13 cellular contexts compared by ENCODE assay signal in the genomic region with DNA sequence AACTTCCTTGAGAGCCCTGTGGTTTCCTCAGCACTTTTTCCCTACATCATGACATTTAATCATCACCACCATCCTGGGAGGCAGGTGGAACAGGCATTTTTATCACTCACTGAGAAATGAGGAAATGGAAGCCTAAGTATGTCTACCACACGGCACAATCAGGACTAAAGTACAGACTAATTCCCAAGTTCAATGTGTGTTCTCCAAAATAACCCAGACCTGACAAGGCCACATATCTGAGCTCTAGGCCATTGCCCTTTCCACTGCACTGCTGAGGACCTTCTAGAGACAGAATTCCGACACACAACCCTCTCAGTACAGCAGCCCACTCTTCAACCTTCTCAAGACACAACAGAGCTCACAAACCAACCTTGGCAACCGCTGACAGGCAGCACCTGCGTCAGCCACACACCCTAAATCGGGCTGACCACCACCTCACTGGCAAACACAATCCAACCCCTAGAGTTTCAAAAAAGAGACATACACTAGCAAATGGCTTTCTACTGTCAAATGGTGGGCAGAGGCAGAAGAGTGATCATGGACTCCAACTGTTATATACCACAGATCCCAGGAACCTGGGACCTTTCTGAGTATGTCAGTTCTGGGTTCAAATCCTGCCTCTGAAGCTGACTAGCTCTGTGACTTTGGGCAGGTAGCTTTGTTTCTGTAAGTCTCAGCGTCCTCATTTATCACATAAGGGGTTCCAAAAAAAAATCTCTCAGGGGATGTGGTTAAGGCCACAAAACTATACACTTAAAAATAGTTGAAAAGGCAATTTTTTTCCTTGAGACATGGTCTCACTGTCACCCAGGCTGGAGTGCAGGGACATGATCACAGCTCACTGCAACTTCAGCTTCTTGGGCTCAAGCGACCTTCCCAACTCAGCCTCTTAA. TPM values are rescaled to one million over a fixed set of nuclear protein-coding genes. Genes with fewer than 3 reads are reported as not detected.
DNase-seq lines count a peak whose midpoint lies in the region; ATAC-seq and TF ChIP-seq lines count a peak whose summit lies in the region.
"Had no signal": no experiment of that assay in that cellular context is flagged by ENCODE, and none has a peak within 500 bp of the region (broad histone marks: within the 10 kb centered on the region; RNA-seq: fewer than 3 reads in every experiment).

No MANE protein-coding gene starts in this region.

- H4K5ac ChIP-seq in H9 (ENCODE audit: insufficient read length, low read depth, low read length): no peak overlapping the region

- no peak overlapping the region for H2BK20ac ChIP-seq in H9 (ENCODE audit: low read depth, low read length, poor library complexity, severe bottlenecking)

- no peak overlapping the region for H3K4me2 ChIP-seq in H9 (ENCODE audit: insufficient read depth, insufficient read length, low read length)
- H3K4me2 ChIP-seq: SK-N-SH had no signal

- peaks cover 91% of the 10 kb centered on the region for H3K4me1 Mint-ChIP-seq in activated CD4-positive, alpha-beta memory T cell treated with anti-CD3 and anti-CD28 coated beads, Interleukin-2, amount 10 ng/mL, durations not matched to agents 7 days and 5 days
- peaks cover 76% of the 10 kb centered on the region for H3K4me1 Mint-ChIP-seq in activated CD4-positive, alpha-beta memory T cell treated with anti-CD3 and anti-CD28 coated beads for 36 hours (ENCODE audit: low read depth)
- H3K4me1 Mint-ChIP-seq in activated B cell treated with CpG ODN at 0.5 μM for 24 hours (peaks cover 52% of the 10 kb centered on the region), H9 (peaks cover 57 to 65% of the 10 kb centered on the region in 2 experiments)
- H3K4me1 Mint-ChIP-seq in stimulated activated effector memory CD8-positive, alpha-beta T cell treated with anti-CD3 and anti-CD28 coated beads, Interleukin-12 subunit alpha, Interleukin-12 subunit beta, amount 100 ng/mL, for 72 hours: peaks cover 74% of the 10 kb centered on the region

- no peak overlapping the region for H3T11ph ChIP-seq in H9 (ENCODE audit: low read length)

- H3K36me3 ChIP-seq in tibial artery: peaks cover 0 to 3% (median 0%) of the 10 kb centered on the region in 3 donors

- H3K4me1 ChIP-seq in H9 (ENCODE audit: insufficient read depth, low read length) (peaks cover 17% of the 10 kb centered on the region), tibial artery (peaks cover 0 to 47% (median 34%) of the 10 kb centered on the region in 4 donors)

- no peak overlapping the region for H3K4ac ChIP-seq in H9 (ENCODE audit: low read depth, low read length)

- H3K27ac ChIP-seq in H9 (ENCODE audit: insufficient read length, low read depth, low read length): no peak overlapping the region
- H3K27ac ChIP-seq in tibial artery: no peak overlapping the region

- no peak overlapping the region for H3K18ac ChIP-seq in H9 (ENCODE audit: insufficient read length, low read depth, low read length)

- H3K14ac ChIP-seq in H9 (ENCODE audit: insufficient read depth, low read length): no peak overlapping the region

- H3K27me3 ChIP-seq in H9 (ENCODE audit: insufficient read depth, low read length): no peaks in the 10 kb centered on the region
- no peaks in the 10 kb centered on the region for H3K27me3 ChIP-seq in tibial artery

- no CpG with 5 or more reads among the region's 7 CpGs for WGBS in H9 (ENCODE audit: extremely low coverage, insufficient read length, low lambda C conversion rate)

- CTCF ChIA-PET in activated CD4-positive, alpha-beta memory T cell treated with anti-CD3 and anti-CD28 coated beads, Interleukin-2, amount 10 ng/mL, durations not matched to agents 7 days and 5 days (lab: Charles Lee): interaction anchor here (1.0 to 1.2 kb wide), 2 partner anchors 9 to 15 kb away, joined by 3 read pairs; no protein-coding TSS in a partner anchor
- CTCF ChIA-PET in activated CD4-positive, alpha-beta memory T cell treated with anti-CD3 and anti-CD28 coated beads for 36 hours (lab: Charles Lee): no interaction called here
- CTCF ChIA-PET in activated B cell treated with CpG ODN at 0.5 μM for 24 hours (lab: Charles Lee): interaction anchor here (0.6 to 1.7 kb wide), 3 partner anchors 10 to 15 kb away, joined by 3 to 5 read pairs (median 3); no protein-coding TSS in a partner anchor

- H3K27ac Mint-ChIP-seq in activated CD4-positive, alpha-beta memory T cell treated with anti-CD3 and anti-CD28 coated beads, Interleukin-2, amount 10 ng/mL, durations not matched to agents 7 days and 5 days: peak overlapping the region; percentile 80
- H3K27ac Mint-ChIP-seq in activated CD4-positive, alpha-beta memory T cell treated with anti-CD3 and anti-CD28 coated beads for 36 hours: no peak overlapping the region
- peak overlapping the region; percentile 57 for H3K27ac Mint-ChIP-seq in activated B cell treated with CpG ODN at 0.5 μM for 24 hours
- peak overlapping the region; percentile 85 for H3K27ac Mint-ChIP-seq in stimulated activated effector memory CD8-positive, alpha-beta T cell treated with anti-CD3 and anti-CD28 coated beads, Interleukin-12 subunit alpha, Interleukin-12 subunit beta, amount 100 ng/mL, for 72 hours
- H3K27ac Mint-ChIP-seq in H9: peak overlapping the region in 1 of 3 experiments; percentile 36; a peak in 1 of 7 replicates

- H3K27me3 Mint-ChIP-seq in activated CD4-positive, alpha-beta memory T cell treated with anti-CD3 and anti-CD28 coated beads, Interleukin-2, amount 10 ng/mL, durations not matched to agents 7 days and 5 days: no peaks in the 10 kb centered on the region
- no peaks in the 10 kb centered on the region for H3K27me3 Mint-ChIP-seq in activated CD4-positive, alpha-beta memory T cell treated with anti-CD3 and anti-CD28 coated beads for 36 hours
- H3K27me3 Mint-ChIP-seq in activated B cell treated with CpG ODN at 0.5 μM for 24 hours (no peaks in the 10 kb centered on the region), H9 (ENCODE audit: low read depth) (no peaks in the 10 kb centered on the region)

- H2BK15ac ChIP-seq in H9 (ENCODE audit: low read depth, low read length): no peak overlapping the region

- peaks cover 3% of the 10 kb centered on the region; the same call in 1 of the 2 replicates for H3K79me2 ChIP-seq in H9 (ENCODE audit: insufficient read depth, low read length)

- no peak overlapping the region for H2BK5ac ChIP-seq in H9 (ENCODE audit: insufficient read length, low read length)

- H2BK12ac ChIP-seq in H9 (ENCODE audit: insufficient read length, low read depth, low read length): no peak overlapping the region

- H3K23me2 ChIP-seq in H9 (ENCODE audit: insufficient read length, low read depth, low read length, poor library complexity, severe bottlenecking): no peaks in the 10 kb centered on the region

- DNase-seq in activated CD4-positive, alpha-beta memory T cell treated with anti-CD3 and anti-CD28 coated beads, Interleukin-2, amount 10 ng/mL, durations not matched to agents 7 days and 5 days: no peak
- DNase-seq in activated CD4-positive, alpha-beta memory T cell treated with anti-CD3 and anti-CD28 coated beads for 36 hours: no peak
- DNase-seq in activated B cell treated with CpG ODN at 0.5 μM for 24 hours: no peak
- DNase-seq in stimulated activated effector memory CD8-positive, alpha-beta T cell treated with anti-CD3 and anti-CD28 coated beads, Interleukin-12 subunit alpha, Interleukin-12 subunit beta, amount 100 ng/mL, for 72 hours (ENCODE audit: low spot score in 2 of 2): no peak
- no peak for DNase-seq in H9
- no peak for DNase-seq in tibial artery
- DNase-seq in NCI-H345 treated with DMSO at 0.1 percent for 48 hours (lab: John Stamatoyannopoulos, UW; ENCODE audit: unreplicated experiment): no peak
- DNase-seq: activated T-cell treated with anti-CD3 and anti-CD28 coated beads, Interleukin-2, amount 50 U/mL, for 72 hours; cortex of kidney; NCI-H2171; SK-N-SH; stimulated activated CD4-positive, alpha-beta T cell treated with anti-CD3 and anti-CD28 coated beads, Interleukin-2, amount 100 ng/mL, for 24 hours had no signal

- H3K56ac ChIP-seq in H9 (ENCODE audit: insufficient read length, low read depth, low read length): no peak overlapping the region

- H3K79me1 ChIP-seq in H9 (ENCODE audit: insufficient read depth, low read depth, low read length, poor library complexity, severe bottlenecking): peaks cover 9% of the 10 kb centered on the region

- peak overlapping the region; percentile 31 for H3K4me3 Mint-ChIP-seq in activated CD4-positive, alpha-beta memory T cell treated with anti-CD3 and anti-CD28 coated beads, Interleukin-2, amount 10 ng/mL, durations not matched to agents 7 days and 5 days
- H3K4me3 Mint-ChIP-seq in activated CD4-positive, alpha-beta memory T cell treated with anti-CD3 and anti-CD28 coated beads for 36 hours: no peak overlapping the region
- H3K4me3 Mint-ChIP-seq in activated B cell treated with CpG ODN at 0.5 μM for 24 hours (peak overlapping the region; percentile 25), H9 (no peak overlapping the region)
- peak overlapping the region; percentile 38 for H3K4me3 Mint-ChIP-seq in stimulated activated effector memory CD8-positive, alpha-beta T cell treated with anti-CD3 and anti-CD28 coated beads, Interleukin-12 subunit alpha, Interleukin-12 subunit beta, amount 100 ng/mL, for 72 hours

- no peak overlapping the region for H3K23ac ChIP-seq in H9 (ENCODE audit: insufficient read length, low read depth, low read length)

- no peak overlapping the region for H4K8ac ChIP-seq in H9 (replicated peaks; ENCODE audit: insufficient read length, low read depth, low read length)

- H4K20me1 ChIP-seq in H9 (ENCODE audit: control insufficient read depth, insufficient read depth, insufficient read length): peaks cover 3% of the 10 kb centered on the region

- no peak overlapping the region for H3K9ac ChIP-seq in H9 (ENCODE audit: extremely low read depth, insufficient read length, low read length)
- H3K9ac ChIP-seq: SK-N-SH had no signal

- H4K91ac ChIP-seq in H9 (ENCODE audit: insufficient read length, low read depth, low read length): no peak overlapping the region

- no peak for TF ChIP-seq CTCF in activated B cell treated with CpG ODN at 0.5 μM for 24 hours (IDR thresholded peaks at IDR 0.05)
- TF ChIP-seq CTCF in H9 (conservative IDR thresholded peaks at IDR 0.05): no peak
- no peak for TF ChIP-seq CTCF in tibial artery (IDR thresholded peaks at IDR 0.05)

- H3K9me3 ChIP-seq in H9 (ENCODE audit: control insufficient read depth, low read depth, low read length) (no peaks in the 10 kb centered on the region), tibial artery (no peaks in the 10 kb centered on the region)
- H3K9me3 ChIP-seq: SK-N-SH had no signal

- POLR2A ChIA-PET in activated CD4-positive, alpha-beta memory T cell treated with anti-CD3 and anti-CD28 coated beads, Interleukin-2, amount 10 ng/mL, durations not matched to agents 7 days and 5 days (lab: Charles Lee): interaction anchor here (1.0 to 2.7 kb wide), 4 partner anchors 13 to 22 kb away, joined by 3 to 23 read pairs (median 10); no protein-coding TSS in a partner anchor
- POLR2A ChIA-PET in activated CD4-positive, alpha-beta memory T cell treated with anti-CD3 and anti-CD28 coated beads for 36 hours (lab: Charles Lee): interaction anchor here (1.2 kb wide), 1 partner anchor 15 kb away, joined by 3 read pairs; no protein-coding TSS in a partner anchor
- POLR2A ChIA-PET in activated B cell treated with CpG ODN at 0.5 μM for 24 hours (lab: Charles Lee): interaction anchor here (1.8 kb wide), 1 partner anchor 214 kb away, joined by 4 read pairs; a partner anchor contains a TSS

- no peak overlapping the region for H2BK120ac ChIP-seq in H9 (ENCODE audit: low read depth, low read length, poor library complexity, severe bottlenecking)

- intact Hi-C loops in activated CD4-positive, alpha-beta memory T cell treated with anti-CD3 and anti-CD28 coated beads for 36 hours (cut with micrococcal nuclease): loop anchor here (1.0 kb wide), 1 partner anchor 15 kb away; no protein-coding TSS in a partner anchor
- intact Hi-C loops in activated B cell treated with CpG ODN at 0.5 μM for 24 hours (cut with micrococcal nuclease) (no loop called here), tibial artery (cut with DNase I; ENCODE audit: low total_unique reads) (no loop called here)

- no peak overlapping the region for H3K4me3 ChIP-seq in tibial artery

- ATAC-seq in HG02610 (IDR thresholded peaks at IDR 0.05; ENCODE audit: unreplicated experiment): peak; percentile 5
- no peak for ATAC-seq in activated B cell treated with CpG ODN at 0.5 μM for 24 hours (ENCODE audit: low read depth)
- peak; percentile 36 for ATAC-seq in stimulated activated effector memory CD8-positive, alpha-beta T cell treated with anti-CD3 and anti-CD28 coated beads, Interleukin-12 subunit alpha, Interleukin-12 subunit beta, amount 100 ng/mL, for 72 hours
- ATAC-seq: activated T-cell treated with anti-CD3 and anti-CD28 coated beads, Interleukin-2, amount 50 U/mL, for 72 hours had no signal

- H3K36me3 Mint-ChIP-seq in activated CD4-positive, alpha-beta memory T cell treated with anti-CD3 and anti-CD28 coated beads, Interleukin-2, amount 10 ng/mL, durations not matched to agents 7 days and 5 days (ENCODE audit: low read depth): peaks cover 29% of the 10 kb centered on the region
- peaks cover 2% of the 10 kb centered on the region for H3K36me3 Mint-ChIP-seq in activated CD4-positive, alpha-beta memory T cell treated with anti-CD3 and anti-CD28 coated beads for 36 hours
- H3K36me3 Mint-ChIP-seq in activated B cell treated with CpG ODN at 0.5 μM for 24 hours (ENCODE audit: low read depth) (no peaks in the 10 kb centered on the region), H9 (ENCODE audit: insufficient read depth in 1 of 3, low read depth in 3 of 3) (peaks cover 3 to 11% (median 5%) of the 10 kb centered on the region in 3 experiments; a peak in 6 of 7 replicates)
- H3K36me3 Mint-ChIP-seq in stimulated activated effector memory CD8-positive, alpha-beta T cell treated with anti-CD3 and anti-CD28 coated beads, Interleukin-12 subunit alpha, Interleukin-12 subunit beta, amount 100 ng/mL, for 72 hours: peaks cover 8% of the 10 kb centered on the region

- H3K9me3 Mint-ChIP-seq in activated CD4-positive, alpha-beta memory T cell treated with anti-CD3 and anti-CD28 coated beads, Interleukin-2, amount 10 ng/mL, durations not matched to agents 7 days and 5 days: no peaks in the 10 kb centered on the region
- no peaks in the 10 kb centered on the region for H3K9me3 Mint-ChIP-seq in activated CD4-positive, alpha-beta memory T cell treated with anti-CD3 and anti-CD28 coated beads for 36 hours
- no peaks in the 10 kb centered on the region for H3K9me3 Mint-ChIP-seq in activated B cell treated with CpG ODN at 0.5 μM for 24 hours
- H3K9me3 Mint-ChIP-seq in stimulated activated effector memory CD8-positive, alpha-beta T cell treated with anti-CD3 and anti-CD28 coated beads, Interleukin-12 subunit alpha, Interleukin-12 subunit beta, amount 100 ng/mL, for 72 hours: no peaks in the 10 kb centered on the region
- no peaks in the 10 kb centered on the region; a peak in 2 of 5 replicates for H3K9me3 Mint-ChIP-seq in H9
- H3K9me3 Mint-ChIP-seq: activated T-cell treated with anti-CD3 and anti-CD28 coated beads, Interleukin-2, amount 50 U/mL, for 72 hours had no signal

- H2AK5ac ChIP-seq in H9 (ENCODE audit: insufficient read length, low read length): no peak overlapping the region

- H2AFZ ChIP-seq in H9 (ENCODE audit: low read length): no peak overlapping the region

RNA-seq across cellular contexts. Expression of a gene that starts 16.3 kb away (rescaled TPM):
- 10 to 100 TPM; 55.3 to 60.0 TPM for total RNA-seq in activated CD4-positive, alpha-beta memory T cell treated with anti-CD3 and anti-CD28 coated beads, Interleukin-2, amount 10 ng/mL, durations not matched to agents 7 days and 5 days
- total RNA-seq in activated CD4-positive, alpha-beta memory T cell treated with anti-CD3 and anti-CD28 coated beads for 36 hours: 10 to 100 TPM; 40.9 to 41.2 TPM
- total RNA-seq in activated B cell treated with CpG ODN at 0.5 μM for 24 hours (3.2 and 4.6 TPM in 2 replicates), H9 (2021) (35.6 and 41.1 TPM in 2 replicates)

Comparison
In these comparisons a context has a peak if more than half of its experiments do, and no peak if none do; other contexts are left out.
1. H3K4me3 Mint-ChIP-seq: peak in activated CD4-positive, alpha-beta memory T cell treated with anti-CD3 and anti-CD28 coated beads, Interleukin-2, amount 10 ng/mL, durations not matched to agents 7 days and 5 days (single experiment), activated B cell treated with CpG ODN at 0.5 μM for 24 hours (single experiment) and stimulated activated effector memory CD8-positive, alpha-beta T cell treated with anti-CD3 and anti-CD28 coated beads, Interleukin-12 subunit alpha, Interleukin-12 subunit beta, amount 100 ng/mL, for 72 hours (single experiment); none in activated CD4-positive, alpha-beta memory T cell treated with anti-CD3 and anti-CD28 coated beads for 36 hours (single experiment) and H9 (0 of 2).